ENCODE assay signal across 11 cellular contexts in the genomic region with DNA sequence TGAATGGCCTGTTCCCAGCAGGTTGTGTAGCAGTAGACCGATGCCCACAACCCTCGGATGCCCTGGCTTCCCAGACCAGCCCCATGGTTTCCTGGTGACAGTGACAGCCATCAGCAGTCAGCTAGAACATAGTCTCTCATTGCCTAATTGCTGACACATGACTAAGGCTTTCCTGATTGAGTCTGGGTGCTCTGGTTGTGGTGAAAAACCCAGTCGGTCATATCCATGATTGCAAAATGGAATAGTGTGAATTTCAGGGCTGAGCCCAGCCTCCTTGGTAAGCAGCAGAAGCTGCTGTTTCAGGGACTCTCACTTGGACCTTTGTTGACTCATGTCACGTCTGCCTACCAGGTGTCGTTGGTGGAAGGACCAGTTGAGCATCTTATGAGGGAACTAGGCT. TPM values are rescaled to one million over a fixed set of nuclear protein-coding genes. Genes with fewer than 3 reads are reported as not detected.
A peak's percentile ranks its signal among the peaks of the same experiment; 100 is the strongest.
DNase-seq lines count a peak whose midpoint lies in the region; ATAC-seq and TF ChIP-seq lines count a peak whose summit lies in the region.
"Had no signal": no experiment of that assay in that cellular context is flagged by ENCODE, and none has a peak within 500 bp of the region (broad histone marks: within the 10 kb centered on the region; RNA-seq: fewer than 3 reads in every experiment).

No MANE protein-coding gene starts in this region.

- no peak overlapping the region for H3K27ac ChIP-seq in PC-3 (ENCODE audit: low read length)
- H3K27ac ChIP-seq: thoracic aorta had no signal

- ATAC-seq in PC-3 (no peak), GM21717 (IDR thresholded peaks at IDR 0.05; ENCODE audit: unreplicated experiment) (no peak)
- ATAC-seq in natural killer cell treated with Interleukin-12 subunit alpha and Interleukin-12 subunit beta and Interleukin-15 and Interleukin-18, amount 100 ng/mL, for 72 hours, result peak; percentile 85 to 93
- ATAC-seq in stimulated activated naive B cell treated with anti-CD40 and anti-IgM and Interleukin-4, amounts not matched to agents 10 μg/mL and 1 μg/mL and 100 μg/mL, for 72 hours (replicated peaks), result no peak
- ATAC-seq: activated T-cell treated with anti-CD3 and anti-CD28 coated beads, Interleukin-2, amount 50 U/mL, for 72 hours had no signal

- no peaks in the 10 kb centered on the region for H3K27me3 ChIP-seq in PC-3 (ENCODE audit: low read length)

- no peaks in the 10 kb centered on the region for H3K9me3 ChIP-seq in PC-3 (ENCODE audit: low read length)
- H3K9me3 ChIP-seq: thoracic aorta had no signal

- no peak overlapping the region for H2AFZ ChIP-seq in PC-3 (ENCODE audit: low read length)

- peak overlapping the region; percentile 27 to 35 for H3K4me3 Mint-ChIP-seq in CD14-positive monocyte
- no peak overlapping the region for H3K4me3 Mint-ChIP-seq in natural killer cell treated with Interleukin-12 subunit alpha and Interleukin-12 subunit beta and Interleukin-15 and Interleukin-18, amount 100 ng/mL, for 72 hours
- no peak overlapping the region for H3K4me3 Mint-ChIP-seq in stimulated activated naive B cell treated with anti-CD40 and anti-IgM and Interleukin-4, amounts not matched to agents 10 μg/mL and 1 μg/mL and 100 μg/mL, for 72 hours
- H3K4me3 Mint-ChIP-seq in immature natural killer cell, result no peak overlapping the region
- H3K4me3 Mint-ChIP-seq: activated T-cell treated with anti-CD3 and anti-CD28 coated beads, Interleukin-2, amount 50 U/mL, for 72 hours; dendritic cell treated with granulocyte-macrophage colony-stimulating factor and Interleukin-4, amounts not matched to agents 40 ng/mL and 50 ng/mL, for 4 days had no signal

- H3K4me1 Mint-ChIP-seq in CD14-positive monocyte, result peaks cover 61% of the 10 kb centered on the region
- H3K4me1 Mint-ChIP-seq in natural killer cell treated with Interleukin-12 subunit alpha and Interleukin-12 subunit beta and Interleukin-15 and Interleukin-18, amount 100 ng/mL, for 72 hours (ENCODE audit: low read depth in 2 of 2), result peaks cover 13 to 24% of the 10 kb centered on the region in 2 donors
- peaks cover 5 to 8% of the 10 kb centered on the region in 2 donors for H3K4me1 Mint-ChIP-seq in stimulated activated naive B cell treated with anti-CD40 and anti-IgM and Interleukin-4, amounts not matched to agents 10 μg/mL and 1 μg/mL and 100 μg/mL, for 72 hours
- peaks cover 4 to 8% of the 10 kb centered on the region in 2 donors for H3K4me1 Mint-ChIP-seq in immature natural killer cell

- H3K36me3 Mint-ChIP-seq in CD14-positive monocyte (peaks cover 27 to 52% of the 10 kb centered on the region in 2 donors), immature natural killer cell (peaks cover 0 to 9% (median 0%) of the 10 kb centered on the region in 3 donors)
- no peaks in the 10 kb centered on the region for H3K36me3 Mint-ChIP-seq in natural killer cell treated with Interleukin-12 subunit alpha and Interleukin-12 subunit beta and Interleukin-15 and Interleukin-18, amount 100 ng/mL, for 72 hours
- peaks cover 30 to 33% of the 10 kb centered on the region in 2 donors for H3K36me3 Mint-ChIP-seq in stimulated activated naive B cell treated with anti-CD40 and anti-IgM and Interleukin-4, amounts not matched to agents 10 μg/mL and 1 μg/mL and 100 μg/mL, for 72 hours

- H3K36me3 ChIP-seq in PC-3 (ENCODE audit: low read depth, low read length), result peaks cover 13% of the 10 kb centered on the region

- H3K9ac ChIP-seq in PC-3 (ENCODE audit: low read length), result no peak overlapping the region

- POLR2A ChIA-PET in PC-3 (lab: Charles Lee; ENCODE audit: unreplicated experiment), result no interaction called here

- no peaks in the 10 kb centered on the region for H3F3A ChIP-seq in PC-3 (ENCODE audit: low read length, unreplicated experiment)

- H3K27me3 Mint-ChIP-seq in CD14-positive monocyte (ENCODE audit: low read depth in 3 of 3) (peaks cover 0 to 8% (median 4%) of the 10 kb centered on the region in 3 donors), immature natural killer cell (ENCODE audit: low read depth in 3 of 3) (peaks cover 0 to 1% (median 0%) of the 10 kb centered on the region in 3 donors)
- no peaks in the 10 kb centered on the region for H3K27me3 Mint-ChIP-seq in natural killer cell treated with Interleukin-12 subunit alpha and Interleukin-12 subunit beta and Interleukin-15 and Interleukin-18, amount 100 ng/mL, for 72 hours
- H3K27me3 Mint-ChIP-seq in stimulated activated naive B cell treated with anti-CD40 and anti-IgM and Interleukin-4, amounts not matched to agents 10 μg/mL and 1 μg/mL and 100 μg/mL, for 72 hours, result no peaks in the 10 kb centered on the region
- H3K27me3 Mint-ChIP-seq: dendritic cell treated with granulocyte-macrophage colony-stimulating factor and Interleukin-4, amounts not matched to agents 40 ng/mL and 50 ng/mL, for 4 days had no signal

- no TSS peak for BruUV-seq in PC-3 (replicated peaks; lab: Mats Ljungman, UMichigan)

- H4K20me1 ChIP-seq in PC-3 (ENCODE audit: low read length), result 0 out of 2 replicates have a peak, but pooled peaks cover 3% of the 10 kb centered on the region

- H3K9me2 ChIP-seq in PC-3 (replicated peaks; ENCODE audit: low read length), result no peaks in the 10 kb centered on the region

- H3K27ac Mint-ChIP-seq in CD14-positive monocyte, result peak overlapping the region; percentile 85 to 95 (median 91)
- peak overlapping the region in 1 of 2 donors; percentile 50 for H3K27ac Mint-ChIP-seq in natural killer cell treated with Interleukin-12 subunit alpha and Interleukin-12 subunit beta and Interleukin-15 and Interleukin-18, amount 100 ng/mL, for 72 hours
- no peak overlapping the region for H3K27ac Mint-ChIP-seq in stimulated activated naive B cell treated with anti-CD40 and anti-IgM and Interleukin-4, amounts not matched to agents 10 μg/mL and 1 μg/mL and 100 μg/mL, for 72 hours
- H3K27ac Mint-ChIP-seq in immature natural killer cell, result no peak overlapping the region
- H3K27ac Mint-ChIP-seq: activated T-cell treated with anti-CD3 and anti-CD28 coated beads, Interleukin-2, amount 50 U/mL, for 72 hours; dendritic cell treated with granulocyte-macrophage colony-stimulating factor and Interleukin-4, amounts not matched to agents 40 ng/mL and 50 ng/mL, for 4 days had no signal

- TF ChIP-seq CTCF in CD14-positive monocyte (IDR thresholded peaks at IDR 0.05), result no peak
- TF ChIP-seq CTCF in PC-3 (conservative IDR thresholded peaks at IDR 0.05; ENCODE audit: low read depth, low read length), result no peak
- no peak for TF ChIP-seq CTCF in fibroblast of mammary gland (conservative IDR thresholded peaks at IDR 0.05; ENCODE audit: control insufficient read depth, insufficient read depth, low read depth, low read length)

- DNase-seq in CD14-positive monocyte (ENCODE audit: low spot score), result peak; percentile 90
- DNase-seq in PC-3, result peak; percentile 16
- DNase-seq in fibroblast of mammary gland (ENCODE audit: low read depth), result peak; percentile 89
- DNase-seq in natural killer cell treated with Interleukin-12 subunit alpha and Interleukin-12 subunit beta and Interleukin-15 and Interleukin-18, amount 100 ng/mL, for 72 hours (ENCODE audit: low spot score), result peak; percentile 64
- DNase-seq in stimulated activated CD4-positive, alpha-beta T cell treated with anti-CD3 and anti-CD28 coated beads, Interleukin-2, amount 100 ng/mL, for 48 hours, result no peak
- DNase-seq in stimulated activated naive B cell treated with anti-CD40 and anti-IgM and Interleukin-4, amounts not matched to agents 10 μg/mL and 1 μg/mL and 100 μg/mL, for 72 hours, result no peak
- no peak for DNase-seq in immature natural killer cell
- DNase-seq: activated T-cell treated with anti-CD3 and anti-CD28 coated beads, Interleukin-2, amount 50 U/mL, for 72 hours had no signal

- CTCF ChIA-PET in PC-3 (lab: Charles Lee), result no interaction called here

- peaks cover 9% of the 10 kb centered on the region for H3K4me1 ChIP-seq in PC-3 (ENCODE audit: insufficient read depth, low read length)

- H3K9me3 Mint-ChIP-seq in CD14-positive monocyte (no peaks in the 10 kb centered on the region), immature natural killer cell (no peaks in the 10 kb centered on the region)
- H3K9me3 Mint-ChIP-seq in natural killer cell treated with Interleukin-12 subunit alpha and Interleukin-12 subunit beta and Interleukin-15 and Interleukin-18, amount 100 ng/mL, for 72 hours, result no peaks in the 10 kb centered on the region
- H3K9me3 Mint-ChIP-seq in stimulated activated naive B cell treated with anti-CD40 and anti-IgM and Interleukin-4, amounts not matched to agents 10 μg/mL and 1 μg/mL and 100 μg/mL, for 72 hours, result no peaks in the 10 kb centered on the region
- H3K9me3 Mint-ChIP-seq: activated T-cell treated with anti-CD3 and anti-CD28 coated beads, Interleukin-2, amount 50 U/mL, for 72 hours; dendritic cell treated with granulocyte-macrophage colony-stimulating factor and Interleukin-4, amounts not matched to agents 40 ng/mL and 50 ng/mL, for 4 days had no signal

- H3K4me3 ChIP-seq in PC-3 (ENCODE audit: low read length), result no peak overlapping the region
- no peak overlapping the region for H3K4me3 ChIP-seq in fibroblast of mammary gland (ENCODE audit: control insufficient read depth, low read depth, low read length)
- H3K4me3 ChIP-seq: thoracic aorta had no signal

- no peak overlapping the region for H3K4me2 ChIP-seq in PC-3 (ENCODE audit: low read length)

- intact Hi-C loops in CD14-positive monocyte (cut with micrococcal nuclease) (loop anchor here (2.0 to 5.0 kb wide), 3 partner anchors 34 to 279 kb away; a partner anchor contains a TSS), PC-3 (cut with micrococcal nuclease) (no loop called here)

- H3K79me2 ChIP-seq in PC-3 (ENCODE audit: low read length), result peaks cover 4% of the 10 kb centered on the region

RNA-seq across cellular contexts. Expression of a gene that starts 36.6 kb away (rescaled TPM):
- polyA plus RNA-seq in CD14-positive monocyte, result 100 to 1,000 TPM in 1 of 2 donors, 10 to 100 TPM in 1; 90.5 to 102 TPM
- total RNA-seq in PC-3 (2014; rRNA removed), result 112 and 119 TPM in 2 replicates
- 100 to 1,000 TPM; 112 to 164 TPM for total RNA-seq in natural killer cell treated with Interleukin-12 subunit alpha and Interleukin-12 subunit beta and Interleukin-15 and Interleukin-18, amount 100 ng/mL, for 72 hours
- 10 to 100 TPM; 49.5 to 68.9 (median 64.4) TPM for polyA plus RNA-seq in immature natural killer cell

RNA-seq across cellular contexts. Expression of a gene that starts 42.9 kb away (rescaled TPM):
- polyA plus RNA-seq in CD14-positive monocyte, result 10 to 100 TPM; 65.5 to 76.1 TPM
- total RNA-seq in PC-3 (2014; rRNA removed), result 17.9 and 18.6 TPM in 2 replicates
- total RNA-seq in natural killer cell treated with Interleukin-12 subunit alpha and Interleukin-12 subunit beta and Interleukin-15 and Interleukin-18, amount 100 ng/mL, for 72 hours, result 100 to 1,000 TPM in 1 of 2 donors, 10 to 100 TPM in 1; 93.9 to 218 TPM
- 10 to 100 TPM; 35.1 to 53.8 (median 47.6) TPM for polyA plus RNA-seq in immature natural killer cell

Comparison
In these comparisons a context has a peak if more than half of its experiments do, and no peak if none do; other contexts are left out.
1. DNase-seq: peak in CD14-positive monocyte (single experiment), PC-3 (single experiment), fibroblast of mammary gland (single experiment) and natural killer cell treated with Interleukin-12 subunit alpha and Interleukin-12 subunit beta and Interleukin-15 and Interleukin-18, amount 100 ng/mL, for 72 hours (single experiment); none in stimulated activated CD4-positive, alpha-beta T cell treated with anti-CD3 and anti-CD28 coated beads, Interleukin-2, amount 100 ng/mL, for 48 hours (0 of 2), stimulated activated naive B cell treated with anti-CD40 and anti-IgM and Interleukin-4, amounts not matched to agents 10 μg/mL and 1 μg/mL and 100 μg/mL, for 72 hours (single experiment) and immature natural killer cell (0 of 3).
2. H3K27ac Mint-ChIP-seq: peak in CD14-positive monocyte (7 of 7); none in stimulated activated naive B cell treated with anti-CD40 and anti-IgM and Interleukin-4, amounts not matched to agents 10 μg/mL and 1 μg/mL and 100 μg/mL, for 72 hours (single experiment) and immature natural killer cell (0 of 6).
3. H3K4me3 Mint-ChIP-seq: peak in CD14-positive monocyte (2 of 2); none in natural killer cell treated with Interleukin-12 subunit alpha and Interleukin-12 subunit beta and Interleukin-15 and Interleukin-18, amount 100 ng/mL, for 72 hours (single experiment), stimulated activated naive B cell treated with anti-CD40 and anti-IgM and Interleukin-4, amounts not matched to agents 10 μg/mL and 1 μg/mL and 100 μg/mL, for 72 hours (0 of 2) and immature natural killer cell (0 of 5).
4. ATAC-seq: peak in natural killer cell treated with Interleukin-12 subunit alpha and Interleukin-12 subunit beta and Interleukin-15 and Interleukin-18, amount 100 ng/mL, for 72 hours (2 of 2); none in PC-3 (single experiment), stimulated activated naive B cell treated with anti-CD40 and anti-IgM and Interleukin-4, amounts not matched to agents 10 μg/mL and 1 μg/mL and 100 μg/mL, for 72 hours (0 of 2) and GM21717 (single experiment).